9 cellular contexts compared by ENCODE assay signal in genomic region chr1:78277253-78277652, GRCh38.
A peak's percentile ranks its signal among the peaks of the same experiment; 100 is the strongest.
DNase-seq lines count a peak whose midpoint lies in the region; ATAC-seq and TF ChIP-seq lines count a peak whose summit lies in the region.
"Had no signal": no experiment of that assay in that cellular context is flagged by ENCODE, and none has a peak within 500 bp of the region (broad histone marks: within the 10 kb centered on the region; RNA-seq: fewer than 3 reads in every experiment).

No MANE protein-coding gene starts in this region.

- in situ Hi-C loops in SK-MEL-5 (cut with HindIII; ENCODE audit: low pct_unique_long_range_greater_than_20kb, low sequenced_read_pairs) = no loop called here

- H3K4me3 Mint-ChIP-seq in osteocyte (ENCODE audit: unreplicated experiment) = no peak overlapping the region
- H3K4me3 Mint-ChIP-seq: activated B cell treated with CpG ODN at 0.5 μM for 24 hours had no signal

- DNase-seq in SK-MEL-5 (ENCODE audit: low read depth, low spot score) = peak; percentile 47
- DNase-seq in renal cortical epithelial cell (ENCODE audit: low read depth) = peak; percentile 90
- no peak for DNase-seq in activated T-cell treated with anti-CD3 and anti-CD28 coated beads, Interleukin-2, amount 50 U/mL, for 1 hour
- DNase-seq in osteocyte (ENCODE audit: extremely low spot score, unreplicated experiment) = no peak
- DNase-seq in epidermal melanocyte (ENCODE audit: insufficient read length, low spot score) = no peak
- DNase-seq: activated B cell treated with CpG ODN at 0.5 μM for 24 hours, NCI-H187 treated with DMSO at 0.1 percent for 48 hours had no signal

- no peak overlapping the region for H3K27ac Mint-ChIP-seq in osteocyte (ENCODE audit: unreplicated experiment)
- H3K27ac Mint-ChIP-seq: activated B cell treated with CpG ODN at 0.5 μM for 24 hours had no signal

- ATAC-seq in GM19395 (IDR thresholded peaks at IDR 0.05; ENCODE audit: unreplicated experiment) = peak; percentile 70
- peak; percentile 67 for ATAC-seq in HG03103 (IDR thresholded peaks at IDR 0.05; ENCODE audit: low read depth, unreplicated experiment)

- peaks cover 3% of the 10 kb centered on the region for H3K4me1 Mint-ChIP-seq in osteocyte (ENCODE audit: unreplicated experiment)
- H3K4me1 Mint-ChIP-seq: activated B cell treated with CpG ODN at 0.5 μM for 24 hours had no signal

- no peaks in the 10 kb centered on the region for H3K36me3 Mint-ChIP-seq in osteocyte (ENCODE audit: unreplicated experiment)

- no peak for TF ChIP-seq CTCF in osteocyte (IDR thresholded peaks at IDR 0.05)

- no peaks in the 10 kb centered on the region for H3K9me3 Mint-ChIP-seq in osteocyte (ENCODE audit: unreplicated experiment)
- H3K9me3 Mint-ChIP-seq: activated B cell treated with CpG ODN at 0.5 μM for 24 hours had no signal

- H3K27me3 Mint-ChIP-seq in osteocyte (ENCODE audit: unreplicated experiment) = peaks cover 38% of the 10 kb centered on the region
- H3K27me3 Mint-ChIP-seq: activated B cell treated with CpG ODN at 0.5 μM for 24 hours had no signal

Comparison
In these comparisons a context has a peak if more than half of its experiments do, and no peak if none do; other contexts are left out.
1. DNase-seq: peak in SK-MEL-5 (single experiment) and renal cortical epithelial cell (single experiment); none in activated T-cell treated with anti-CD3 and anti-CD28 coated beads, Interleukin-2, amount 50 U/mL, for 1 hour (single experiment), osteocyte (single experiment) and epidermal melanocyte (single experiment).